In the genomic region with DNA sequence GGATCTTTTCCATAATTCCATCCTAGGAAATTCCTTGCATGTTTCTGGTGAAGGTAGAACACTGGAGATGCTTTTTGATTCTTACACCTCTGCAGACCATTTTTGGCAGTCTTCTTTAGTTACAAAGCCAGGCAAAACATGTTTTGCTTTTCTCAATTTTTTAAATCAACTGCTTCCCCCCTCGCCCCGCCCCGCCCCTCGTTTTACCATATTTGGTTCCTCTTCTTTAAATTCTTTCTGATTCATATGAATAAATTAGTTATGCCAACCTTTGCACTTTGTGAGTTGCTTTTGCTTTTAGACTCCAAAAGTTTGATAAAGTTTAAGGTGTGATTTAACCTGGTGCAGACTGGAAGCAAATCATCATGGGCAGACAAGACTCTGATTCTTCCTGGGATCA, we compare ENCODE assay signal across 8 cellular contexts.
DNase-seq lines count a peak whose midpoint lies in the region; ATAC-seq and TF ChIP-seq lines count a peak whose summit lies in the region.

No MANE protein-coding gene starts in this region.

- peak overlapping the region; percentile 99 for H3K27ac ChIP-seq in angular gyrus (ENCODE audit: low read depth, low read length)

- peak overlapping the region; percentile 93 to 99 (median 98) for H3K4me3 Mint-ChIP-seq in naive B cell
- peak overlapping the region; percentile 92 for H3K4me3 Mint-ChIP-seq in type B pancreatic cell

- no peaks in the 10 kb centered on the region for H3K27me3 Mint-ChIP-seq in naive B cell
- H3K27me3 Mint-ChIP-seq in type B pancreatic cell = peaks cover 15% of the 10 kb centered on the region

- no peaks in the 10 kb centered on the region for H3K9me3 Mint-ChIP-seq in naive B cell
- H3K9me3 Mint-ChIP-seq in type B pancreatic cell = no peaks in the 10 kb centered on the region

- ATAC-seq in naive B cell (ENCODE audit: low read depth in 2 of 2) = no peak

- DNase-seq in activated CD4-positive, CD25-positive, alpha-beta regulatory T cell treated with anti-CD3 and anti-CD28 coated beads, Interleukin-2, amount 50 U/mL, for 16 hours (ENCODE audit: low read depth, low spot score) = peak; percentile 23
- no peak for DNase-seq in activated CD4-positive, CD25-positive, alpha-beta regulatory T cell treated with anti-CD3 and anti-CD28 coated beads, Interleukin-2, amount 50 U/mL, for 72 hours
- DNase-seq in naive B cell = peak; percentile 21
- DNase-seq in type B pancreatic cell (ENCODE audit: extremely low spot score, unreplicated experiment) = no peak
- no peak for DNase-seq in NCI-H2107 (lab: John Stamatoyannopoulos, UW)
- DNase-seq in effector CD8-positive, alpha-beta T cell (lab: John Stamatoyannopoulos, UW) = no peak
- DNase-seq in GM10266 (ENCODE audit: extremely low spot score) = no peak

- TF ChIP-seq CTCF in type B pancreatic cell (conservative IDR thresholded peaks at IDR 0.05) = no peak
- no peak for TF ChIP-seq CTCF in GM10266 (IDR thresholded peaks at IDR 0.05; ENCODE audit: control insufficient read depth, insufficient read depth, low read depth, missing control alignments)

- H3K27ac Mint-ChIP-seq in naive B cell (peak overlapping the region; percentile 98 to 100 (median 99)), type B pancreatic cell (peak overlapping the region; percentile 92)

- H3K36me3 Mint-ChIP-seq in naive B cell (peaks cover 0 to 3% of the 10 kb centered on the region in 2 donors), type B pancreatic cell (peaks cover 2% of the 10 kb centered on the region)

- H3K4me1 Mint-ChIP-seq in naive B cell (peaks cover 32 to 47% (median 39%) of the 10 kb centered on the region in 3 donors), type B pancreatic cell (ENCODE audit: unreplicated experiment) (peaks cover 31% of the 10 kb centered on the region)

Comparison
In these comparisons a context has a peak if more than half of its experiments do, and no peak if none do; other contexts are left out.
1. DNase-seq: peak in activated CD4-positive, CD25-positive, alpha-beta regulatory T cell treated with anti-CD3 and anti-CD28 coated beads, Interleukin-2, amount 50 U/mL, for 16 hours (single experiment) and naive B cell (single experiment); none in activated CD4-positive, CD25-positive, alpha-beta regulatory T cell treated with anti-CD3 and anti-CD28 coated beads, Interleukin-2, amount 50 U/mL, for 72 hours (single experiment), type B pancreatic cell (single experiment), NCI-H2107 (single experiment), effector CD8-positive, alpha-beta T cell (single experiment) and GM10266 (single experiment).